21 cellular contexts compared by ENCODE assay signal in the genomic region with DNA sequence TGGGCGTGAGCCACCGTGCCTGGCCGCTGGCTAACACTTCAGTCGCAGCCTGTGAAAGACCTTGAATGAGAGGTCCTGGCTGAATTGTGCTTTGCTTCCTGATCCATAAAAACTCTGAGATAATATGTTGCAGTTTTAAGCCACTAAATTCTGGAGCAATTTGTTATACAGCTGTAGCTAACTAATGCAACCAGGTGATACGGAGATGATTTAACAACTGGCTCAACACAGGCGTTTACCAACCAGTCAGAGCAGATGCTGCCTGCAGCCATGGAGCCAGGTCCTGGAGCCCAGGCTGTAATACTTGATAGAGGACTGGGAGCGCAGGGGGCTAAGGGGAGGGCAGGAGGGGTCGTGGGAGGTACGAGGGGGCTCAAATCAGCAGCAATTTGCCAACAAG. TPM values are rescaled to one million over a fixed set of nuclear protein-coding genes. Genes with fewer than 3 reads are reported as not detected.
A peak's percentile ranks its signal among the peaks of the same experiment; 100 is the strongest.
DNase-seq lines count a peak whose midpoint lies in the region; ATAC-seq, FAIRE-seq and TF ChIP-seq lines count a peak whose summit lies in the region.
"Had no signal": no experiment of that assay in that cellular context is flagged by ENCODE, and none has a peak within 500 bp of the region (broad histone marks: within the 10 kb centered on the region; RNA-seq: fewer than 3 reads in every experiment).

No MANE protein-coding gene starts in this region.

- peak overlapping the region in 5 of 11 experiments; percentile 64 to 90 (median 82); a peak in 8 of 22 replicates for H3K27ac ChIP-seq in BLaER1 treated with 17β-estradiol and CSF1 and Interleukin-3, amounts not matched to agents 10 nM and 100 nM
- H3K27ac ChIP-seq in K562 (ENCODE audit: extremely low read depth, low read depth, low read length) (no peak overlapping the region), neuronal stem cell (replicated peaks; ENCODE audit: low read length) (no peak overlapping the region)
- H3K27ac ChIP-seq: C4-2B, KMS-11, SJSA1 had no signal

- TF ChIP-seq CTCF in activated CD8-positive, alpha-beta T cell treated with anti-CD3 and anti-CD28 coated beads for 36 hours (IDR thresholded peaks at IDR 0.05): no peak
- no peak for TF ChIP-seq CTCF in K562 (IDR thresholded peaks at IDR 0.05 in 2 of 3, conservative IDR thresholded peaks at IDR 0.05 in 1 of 3; ENCODE audit: insufficient read depth in 2 of 3, low read depth in 1 of 3, low read length in 3 of 3)

- no peak for TF ChIP-seq EP300 in K562 (IDR thresholded peaks at IDR 0.05; ENCODE audit: low read length)

- POLR2A ChIA-PET in activated CD8-positive, alpha-beta T cell treated with anti-CD3 and anti-CD28 coated beads, Interleukin-2, amount 10 ng/mL, durations not matched to agents 7 days and 5 days (lab: Charles Lee): interaction anchor here (0.9 kb wide), 1 partner anchor 8 kb away, joined by 4 read pairs; no protein-coding TSS in a partner anchor
- POLR2A ChIA-PET in activated CD8-positive, alpha-beta T cell treated with anti-CD3 and anti-CD28 coated beads for 36 hours (lab: Charles Lee): interaction anchor here (1.1 kb wide), 1 partner anchor 25 kb away, joined by 3 read pairs; no protein-coding TSS in a partner anchor
- POLR2A ChIA-PET in K562 (lab: Yijun Ruan, JAX): interaction anchor here (1.2 kb wide), 1 partner anchor 10 kb away, joined by 5 read pairs; no protein-coding TSS in a partner anchor

- no peak for TF ChIP-seq POLR2A in K562 (conservative IDR thresholded peaks at IDR 0.05)

- H3K14ac ChIP-seq in neuronal stem cell (ENCODE audit: low read length): no peak overlapping the region

- peaks cover 51 to 100% (median 86%) of the 10 kb centered on the region in 10 experiments for H3K4me1 ChIP-seq in BLaER1 treated with 17β-estradiol and CSF1 and Interleukin-3, amounts not matched to agents 10 nM and 100 nM
- H3K4me1 ChIP-seq in K562 (replicated peaks in 1 of 2; ENCODE audit: control insufficient read depth in 2 of 2, insufficient read depth in 2 of 2, low read length in 2 of 2): peaks cover 0 to 4% of the 10 kb centered on the region in 2 experiments; a peak in 1 of 5 replicates
- H3K4me1 ChIP-seq in neuronal stem cell (ENCODE audit: control insufficient read depth in 2 of 2, insufficient read depth in 1 of 2, low read depth in 1 of 2, low read length in 2 of 2): peaks cover 9 to 18% of the 10 kb centered on the region in 2 donors
- H3K4me1 ChIP-seq: SJSA1 had no signal

- H3K27me3 ChIP-seq in BLaER1 treated with 17β-estradiol and CSF1 and Interleukin-3, amounts not matched to agents 10 nM and 100 nM: peaks cover 0 to 19% (median 0%) of the 10 kb centered on the region in 11 experiments; a peak in 6 of 22 replicates
- H3K27me3 ChIP-seq in K562 (ENCODE audit: control insufficient read depth in 2 of 2, insufficient read depth in 2 of 2, low read length in 2 of 2) (peaks cover 40 to 65% of the 10 kb centered on the region in 2 experiments; a peak in 4 of 5 replicates), neuronal stem cell (ENCODE audit: control insufficient read depth in 3 of 3, insufficient read depth in 3 of 3, low read depth in 1 of 3, low read length in 3 of 3) (peaks cover 0 to 33% (median 0%) of the 10 kb centered on the region in 3 experiments)

- peak overlapping the region; percentile 84 to 98 (median 94) for H3K4me2 ChIP-seq in BLaER1 treated with 17β-estradiol and CSF1 and Interleukin-3, amounts not matched to agents 10 nM and 100 nM
- H3K4me2 ChIP-seq in K562 (ENCODE audit: insufficient read depth, low read length): no peak overlapping the region
- H3K4me2 ChIP-seq in neuronal stem cell (ENCODE audit: insufficient read depth, low read length, poor library complexity, severe bottlenecking): no peak overlapping the region
- H3K4me2 ChIP-seq: KMS-11 had no signal

- intact Hi-C loops in activated CD8-positive, alpha-beta T cell treated with anti-CD3 and anti-CD28 coated beads for 36 hours (cut with micrococcal nuclease): no loop called here
- intact Hi-C loops in K562 (cut with micrococcal nuclease): no loop called here

- no peak overlapping the region for H2BK120ac ChIP-seq in neuronal stem cell (ENCODE audit: low read depth, low read length)

- in situ Hi-C loops in K562 (cut with MboI): no loop called here

- H3K9ac ChIP-seq in BLaER1 treated with 17β-estradiol and CSF1 and Interleukin-3, amounts not matched to agents 10 nM and 100 nM: peak overlapping the region in 1 of 11 experiments; percentile 77; a peak in 3 of 22 replicates
- H3K9ac ChIP-seq in K562 (ENCODE audit: insufficient read depth in 1 of 2, low read depth in 2 of 2, low read length in 2 of 2): no peak overlapping the region
- H3K9ac ChIP-seq in neuronal stem cell (ENCODE audit: low read depth, low read length, poor library complexity): no peak overlapping the region
- H3K9ac ChIP-seq: KMS-11 had no signal

- no peaks in the 10 kb centered on the region for H3K79me1 ChIP-seq in neuronal stem cell (ENCODE audit: low read depth, low read length)

- no peaks in the 10 kb centered on the region for H3K9me3 ChIP-seq in BLaER1 treated with 17β-estradiol and CSF1 and Interleukin-3, amounts not matched to agents 10 nM and 100 nM (replicated peaks in 1 of 11)
- H3K9me3 ChIP-seq in K562 (replicated peaks; ENCODE audit: control insufficient read depth, insufficient read depth, low read depth, low read length): 0 out of 2 replicates have a peak, but pooled peaks cover 3% of the 10 kb centered on the region
- no peaks in the 10 kb centered on the region for H3K9me3 ChIP-seq in neuronal stem cell (replicated peaks in 1 of 2; ENCODE audit: control insufficient read depth in 2 of 2, insufficient read depth in 1 of 2, low read depth in 1 of 2, low read length in 2 of 2)
- H3K9me3 ChIP-seq: SJSA1 had no signal

- no peaks in the 10 kb centered on the region for H3K36me3 ChIP-seq in BLaER1 treated with 17β-estradiol and CSF1 and Interleukin-3, amounts not matched to agents 10 nM and 100 nM
- H3K36me3 ChIP-seq in K562 (ENCODE audit: control insufficient read depth, insufficient read depth, low read length) (no peaks in the 10 kb centered on the region), neuronal stem cell (replicated peaks in 1 of 2; ENCODE audit: control insufficient read depth in 2 of 2, insufficient read depth in 2 of 2, low read length in 2 of 2) (no peaks in the 10 kb centered on the region)
- H3K36me3 ChIP-seq: SJSA1 had no signal

- no peak for TF ChIP-seq RAD21 in K562 (CRISPR knock-in tag; conservative IDR thresholded peaks at IDR 0.05 in 1 of 2, IDR thresholded peaks at IDR 0.05 in 1 of 2)

- no peak overlapping the region for H2BK5ac ChIP-seq in neuronal stem cell (ENCODE audit: low read length)

- no peak overlapping the region for H3K23ac ChIP-seq in neuronal stem cell (ENCODE audit: low read depth, low read length, poor library complexity)

- CTCF ChIA-PET in activated CD8-positive, alpha-beta T cell treated with anti-CD3 and anti-CD28 coated beads, Interleukin-2, amount 10 ng/mL, durations not matched to agents 7 days and 5 days (lab: Charles Lee): interaction anchor here (1.5 kb wide), 1 partner anchor 118 kb away, joined by 5 read pairs; no protein-coding TSS in a partner anchor
- CTCF ChIA-PET in activated CD8-positive, alpha-beta T cell treated with anti-CD3 and anti-CD28 coated beads for 36 hours (lab: Charles Lee): interaction anchor here (0.9 to 2.1 kb wide), 4 partner anchors 22 to 117 kb away, joined by 3 to 6 read pairs (median 4); no protein-coding TSS in a partner anchor
- CTCF ChIA-PET in K562 (lab: Yijun Ruan, JAX; ENCODE audit: low intra/inter-chr PET ratio): no interaction called here

- peaks cover 38% of the 10 kb centered on the region for H3K4me1 Mint-ChIP-seq in activated CD8-positive, alpha-beta T cell treated with anti-CD3 and anti-CD28 coated beads, Interleukin-2, amount 10 ng/mL, durations not matched to agents 7 days and 5 days (ENCODE audit: low read depth)
- peaks cover 53% of the 10 kb centered on the region for H3K4me1 Mint-ChIP-seq in activated CD8-positive, alpha-beta T cell treated with anti-CD3 and anti-CD28 coated beads for 36 hours (ENCODE audit: low read depth)

- H4K91ac ChIP-seq in neuronal stem cell (ENCODE audit: low read depth, low read length, poor library complexity): no peak overlapping the region

- H3K9me1 ChIP-seq in K562 (ENCODE audit: control insufficient read depth, insufficient read depth, low read length): no peaks in the 10 kb centered on the region

- peak overlapping the region; percentile 16 for H2AK5ac ChIP-seq in neuronal stem cell (ENCODE audit: low read depth, low read length)

- peak overlapping the region; percentile 60 for H3K27ac Mint-ChIP-seq in activated CD8-positive, alpha-beta T cell treated with anti-CD3 and anti-CD28 coated beads, Interleukin-2, amount 10 ng/mL, durations not matched to agents 7 days and 5 days
- H3K27ac Mint-ChIP-seq in activated CD8-positive, alpha-beta T cell treated with anti-CD3 and anti-CD28 coated beads for 36 hours: no peak overlapping the region
- H3K27ac Mint-ChIP-seq: HFFc6 had no signal

- H3K18ac ChIP-seq in neuronal stem cell (ENCODE audit: low read length): no peak overlapping the region

- H3K4me3 Mint-ChIP-seq in activated CD8-positive, alpha-beta T cell treated with anti-CD3 and anti-CD28 coated beads, Interleukin-2, amount 10 ng/mL, durations not matched to agents 7 days and 5 days: no peak overlapping the region
- H3K4me3 Mint-ChIP-seq in activated CD8-positive, alpha-beta T cell treated with anti-CD3 and anti-CD28 coated beads for 36 hours: no peak overlapping the region
- H3K4me3 Mint-ChIP-seq: HFFc6 had no signal

- no peaks in the 10 kb centered on the region for H3K36me3 Mint-ChIP-seq in activated CD8-positive, alpha-beta T cell treated with anti-CD3 and anti-CD28 coated beads, Interleukin-2, amount 10 ng/mL, durations not matched to agents 7 days and 5 days (ENCODE audit: low read depth)
- H3K36me3 Mint-ChIP-seq in activated CD8-positive, alpha-beta T cell treated with anti-CD3 and anti-CD28 coated beads for 36 hours (ENCODE audit: low read depth): no peaks in the 10 kb centered on the region

- peaks cover 3% of the 10 kb centered on the region for H3K27me3 Mint-ChIP-seq in activated CD8-positive, alpha-beta T cell treated with anti-CD3 and anti-CD28 coated beads, Interleukin-2, amount 10 ng/mL, durations not matched to agents 7 days and 5 days (ENCODE audit: low read depth)
- H3K27me3 Mint-ChIP-seq in activated CD8-positive, alpha-beta T cell treated with anti-CD3 and anti-CD28 coated beads for 36 hours: no peaks in the 10 kb centered on the region

- H2AFZ ChIP-seq in K562 (ENCODE audit: low read depth, low read length): no peak overlapping the region
- no peak overlapping the region for H2AFZ ChIP-seq in neuronal stem cell (ENCODE audit: low read length)

- H3K4ac ChIP-seq in neuronal stem cell (ENCODE audit: low read length): no peak overlapping the region

- H3K4me3 ChIP-seq in BLaER1 treated with 17β-estradiol and CSF1 and Interleukin-3, amounts not matched to agents 10 nM and 100 nM: no peak overlapping the region
- no peak overlapping the region for H3K4me3 ChIP-seq in K562
- no peak overlapping the region for H3K4me3 ChIP-seq in neuronal stem cell (ENCODE audit: low read length in 2 of 2)
- H3K4me3 ChIP-seq: GM12878, SJSA1 had no signal

- H2BK12ac ChIP-seq in neuronal stem cell (ENCODE audit: low read length): no peak overlapping the region

- FAIRE-seq in K562 (lab: Jason Lieb, UNC): no peak
- FAIRE-seq: GM12878, RCC 7860 had no signal

- BruUV-seq in K562 (replicated peaks; lab: Mats Ljungman, UMichigan): no TSS peak

- no peaks in the 10 kb centered on the region for H3K79me2 ChIP-seq in K562 (ENCODE audit: control insufficient read depth, insufficient read depth, low read length)

- no peaks in the 10 kb centered on the region for H3K9me3 Mint-ChIP-seq in activated CD8-positive, alpha-beta T cell treated with anti-CD3 and anti-CD28 coated beads, Interleukin-2, amount 10 ng/mL, durations not matched to agents 7 days and 5 days (ENCODE audit: insufficient read depth)
- no peaks in the 10 kb centered on the region for H3K9me3 Mint-ChIP-seq in activated CD8-positive, alpha-beta T cell treated with anti-CD3 and anti-CD28 coated beads for 36 hours
- H3K9me3 Mint-ChIP-seq: HFFc6 had no signal

- H4K8ac ChIP-seq in neuronal stem cell (ENCODE audit: low read depth, low read length): no peak overlapping the region

- ATAC-seq in activated CD8-positive, alpha-beta T cell treated with anti-CD3 and anti-CD28 coated beads, Interleukin-2, amount 10 ng/mL, durations not matched to agents 7 days and 5 days: no peak
- ATAC-seq in activated CD8-positive, alpha-beta T cell treated with anti-CD3 and anti-CD28 coated beads for 36 hours: no peak
- ATAC-seq in K562 (no peak), GM18870 (IDR thresholded peaks at IDR 0.05; ENCODE audit: unreplicated experiment) (no peak), GM21528 (IDR thresholded peaks at IDR 0.05; ENCODE audit: low FRiP score, unreplicated experiment) (no peak)
- ATAC-seq: GM12878 had no signal

- DNase-seq in activated CD8-positive, alpha-beta T cell treated with anti-CD3 and anti-CD28 coated beads, Interleukin-2, amount 10 ng/mL, durations not matched to agents 7 days and 5 days: no peak
- no peak for DNase-seq in activated CD8-positive, alpha-beta T cell treated with anti-CD3 and anti-CD28 coated beads for 36 hours
- no peak for DNase-seq in K562 (ENCODE audit: extremely low read depth in 1 of 4, low spot score in 3 of 4)
- DNase-seq in neuronal stem cell (ENCODE audit: low spot score): no peak
- DNase-seq in NCI-H2227 treated with DMSO at 0.1 percent for 48 hours (lab: John Stamatoyannopoulos, UW): no peak
- DNase-seq: 8988T, H7, HFFc6, NCI-H1105, NCI-H2029 treated with DMSO at 0.1 percent for 48 hours, NCI-H526 treated with DMSO at 0.1 percent for 48 hours, OCI-M1 had no signal

- H2BK15ac ChIP-seq in neuronal stem cell (ENCODE audit: low read length): no peak overlapping the region

- peaks cover 0 to 25% (median 0%) of the 10 kb centered on the region in 11 experiments; a peak in 2 of 22 replicates for H4K20me1 ChIP-seq in BLaER1 treated with 17β-estradiol and CSF1 and Interleukin-3, amounts not matched to agents 10 nM and 100 nM
- peaks cover 8% of the 10 kb centered on the region; the same call in 1 of the 2 replicates for H4K20me1 ChIP-seq in K562 (replicated peaks; ENCODE audit: control insufficient read depth, insufficient read depth, low read length)

- 29% methylated on average over 8 of the region's 9 CpGs for WGBS in K562 (ENCODE audit: insufficient coverage, low coverage, missing lambda C conversion rate)
- WGBS in neuronal stem cell (ENCODE audit: extremely low coverage in 2 of 2, insufficient read length in 2 of 2, insufficient replicate concordance in 1 of 2), 2 donors: no CpG with 5 or more reads among the region's 9 CpGs

RNA-seq across cellular contexts. Expression of a gene that starts 50.9 kb away (rescaled TPM):
- total RNA-seq in activated CD8-positive, alpha-beta T cell treated with anti-CD3 and anti-CD28 coated beads, Interleukin-2, amount 10 ng/mL, durations not matched to agents 7 days and 5 days: 1 to 10 TPM; 3.3 to 3.9 TPM
- total RNA-seq in activated CD8-positive, alpha-beta T cell treated with anti-CD3 and anti-CD28 coated beads for 36 hours: 1 to 10 TPM; 1.7 to 2.4 TPM
- not detected in 2 replicates for total RNA-seq in K562 (2011; cell fraction: chromatin; rRNA removed; ENCODE audit: low replicate concordance)
- total RNA-seq in K562 (2011; cell fraction: nucleolus; rRNA removed): not detected in 2 replicates
- total RNA-seq in K562 (2011; cell fraction: nucleoplasm; rRNA removed): not detected in 2 replicates
- total RNA-seq in K562 (2014; rRNA removed): not detected in 2 replicates
- not detected in 2 replicates for total RNA-seq in K562 (2014; rRNA removed; fragmentation: Illumina TruSeq; extraction: Trizol)
- not detected in 2 replicates for total RNA-seq in K562 (2015; rRNA removed; fragmentation: Illumina TruSeq; extraction: Trizol)
- total RNA-seq in K562 (2021): not detected in 2 replicates
- 0.11 TPM in 1 of 2 replicates, not detected in the other for polyA plus RNA-seq in K562 (2011; rRNA removed)
- not detected in 2 replicates for polyA plus RNA-seq in K562 (2011; cell fraction: cytosol; rRNA removed)
- polyA plus RNA-seq in K562 (2011; cell fraction: nucleus; rRNA removed): 0.21 and 0.29 TPM in 2 replicates
- 0.01 and 0.03 TPM in 2 replicates for polyA plus RNA-seq in K562 (2012)
- not detected in 2 replicates for polyA plus RNA-seq in K562 (2014; fragmentation: Illumina TruSeq; extraction: Trizol)
- polyA plus RNA-seq in K562 (2014; fragmentation: Nextera tagmentation; extraction: Ambion mirVana): not detected
- polyA plus RNA-seq in K562 (2014; rRNA removed): not detected in 2 replicates
- not detected in 2 replicates for polyA minus RNA-seq in K562 (2011; rRNA and poly(A)+ RNA removed)
- not detected in 2 replicates for polyA minus RNA-seq in K562 (2011; cell fraction: cytosol; rRNA and poly(A)+ RNA removed)
- polyA minus RNA-seq in K562 (2011; cell fraction: nucleus; rRNA and poly(A)+ RNA removed): not detected in 2 replicates
- 0.56 TPM for polyA plus RNA-seq in neuronal stem cell (2013, experiment 1 of 2)
- polyA plus RNA-seq in neuronal stem cell (2013, experiment 2 of 2): 0.46 TPM
- total RNA-seq: GM12878, HT-29, SJSA1 had no signal

Comparison
In these comparisons a context has a peak if more than half of its experiments do, and no peak if none do; other contexts are left out.
1. H3K4me2 ChIP-seq: peak in BLaER1 treated with 17β-estradiol and CSF1 and Interleukin-3, amounts not matched to agents 10 nM and 100 nM (11 of 11); none in K562 (single experiment) and neuronal stem cell (single experiment).